16 cellular contexts compared by ENCODE assay signal in genomic region chr7:127887096-127887495, GRCh38.
DNase-seq lines count a peak whose midpoint lies in the region; ATAC-seq and TF ChIP-seq lines count a peak whose summit lies in the region.
"Had no signal": no experiment of that assay in that cellular context is flagged by ENCODE, and none has a peak within 500 bp of the region (broad histone marks: within the 10 kb centered on the region; RNA-seq: fewer than 3 reads in every experiment).

No MANE protein-coding gene starts in this region.

- no peak for ATAC-seq in effector memory CD8-positive, alpha-beta T cell (replicated peaks)
- no peak for ATAC-seq in HG03520 (IDR thresholded peaks at IDR 0.05; ENCODE audit: unreplicated experiment)
- ATAC-seq: A549, Right ventricle myocardium inferior had no signal

- peaks cover 9 to 12% of the 10 kb centered on the region in 2 donors for H3K4me1 Mint-ChIP-seq in effector memory CD8-positive, alpha-beta T cell (ENCODE audit: low read depth in 2 of 2)
- peaks cover 44% of the 10 kb centered on the region for H3K4me1 Mint-ChIP-seq in neural progenitor cell

- peaks cover 84% of the 10 kb centered on the region for H3K79me2 ChIP-seq in GM23248 (ENCODE audit: insufficient read depth)
- H3K79me2 ChIP-seq in neural progenitor cell (ENCODE audit: low read depth) = no peaks in the 10 kb centered on the region

- WGBS in GM23248 (ENCODE audit: low coverage in 1 of 2, low lambda C conversion rate in 2 of 2, missing lambda C conversion rate in 2 of 2), 2 experiments = 99% methylated on average over 6 of the region's 6 CpGs
- 94% methylated on average over 6 of the region's 6 CpGs for WGBS in suprapubic skin

- H3K36me3 ChIP-seq in GM23248 (ENCODE audit: low read depth) = peaks cover 24% of the 10 kb centered on the region
- H3K36me3 ChIP-seq in neural progenitor cell = no peaks in the 10 kb centered on the region
- H3K36me3 ChIP-seq in suprapubic skin = peaks cover 21% of the 10 kb centered on the region

- no peak for TF ChIP-seq POLR2A in suprapubic skin (IDR thresholded peaks at IDR 0.05)

- TF ChIP-seq EP300 in suprapubic skin (IDR thresholded peaks at IDR 0.05) = no peak

- H3K27ac ChIP-seq in GM23248 = 0 out of 2 replicates have a peak overlapping the region, but pooled peaks have one; percentile 72
- H3K27ac ChIP-seq in neural progenitor cell = peak overlapping the region; percentile 15
- no peak overlapping the region for H3K27ac ChIP-seq in suprapubic skin
- H3K27ac ChIP-seq: A549; BLaER1 treated with 17β-estradiol and CSF1 and Interleukin-3, amounts not matched to agents 10 nM and 100 nM; Peyer's patch had no signal

- H3K4me2 ChIP-seq in GM23248 (ENCODE audit: unreplicated experiment) (no peak overlapping the region), neural progenitor cell (peak overlapping the region; percentile 13)
- H3K4me2 ChIP-seq: A549; BLaER1 treated with 17β-estradiol and CSF1 and Interleukin-3, amounts not matched to agents 10 nM and 100 nM had no signal

- H3K9me3 ChIP-seq in GM23248 (ENCODE audit: low read depth) (no peaks in the 10 kb centered on the region), neural progenitor cell (ENCODE audit: low read depth) (no peaks in the 10 kb centered on the region), suprapubic skin (no peaks in the 10 kb centered on the region)
- H3K9me3 ChIP-seq: A549, Peyer's patch had no signal

- H3K27me3 ChIP-seq in GM23248 (replicated peaks; ENCODE audit: insufficient read depth) = no peaks in the 10 kb centered on the region
- no peaks in the 10 kb centered on the region for H3K27me3 ChIP-seq in neural progenitor cell
- H3K27me3 ChIP-seq in suprapubic skin = no peaks in the 10 kb centered on the region
- H3K27me3 ChIP-seq: BLaER1 treated with 17β-estradiol and CSF1 and Interleukin-3, amounts not matched to agents 10 nM and 100 nM; Peyer's patch had no signal

- H3K4me3 Mint-ChIP-seq in effector memory CD8-positive, alpha-beta T cell = no peak overlapping the region
- no peak overlapping the region for H3K4me3 Mint-ChIP-seq in neural progenitor cell
- H3K4me3 Mint-ChIP-seq: CD8-positive, alpha-beta memory T cell had no signal

- peaks cover 29% of the 10 kb centered on the region for H3K4me1 ChIP-seq in GM23248 (ENCODE audit: insufficient read depth)
- peaks cover 36% of the 10 kb centered on the region for H3K4me1 ChIP-seq in neural progenitor cell
- H3K4me1 ChIP-seq in suprapubic skin = peaks cover 10% of the 10 kb centered on the region
- H3K4me1 ChIP-seq: Peyer's patch had no signal

- no peaks in the 10 kb centered on the region for H3K9me3 Mint-ChIP-seq in effector memory CD8-positive, alpha-beta T cell
- H3K9me3 Mint-ChIP-seq in neural progenitor cell = no peaks in the 10 kb centered on the region
- H3K9me3 Mint-ChIP-seq: CD8-positive, alpha-beta memory T cell had no signal

- DNase-seq in GM23248 (no peak), NCI-H69 (lab: John Stamatoyannopoulos, UW) (peak; percentile 50), neural progenitor cell (ENCODE audit: low spot score) (peak; percentile 16), suprapubic skin (ENCODE audit: low spot score in 2 of 2) (no peak), hepatic stellate cell (ENCODE audit: low spot score) (no peak)
- no peak for DNase-seq in effector memory CD8-positive, alpha-beta T cell
- DNase-seq: CD8-positive, alpha-beta memory T cell; GF-D8; NCI-H1105 treated with DMSO at 0.1 percent for 48 hours; NCI-H2107; NCI-H2227 treated with DMSO at 0.1 percent for 48 hours; Peyer's patch had no signal

- H3K9me2 ChIP-seq in GM23248 (ENCODE audit: insufficient read depth) = no peaks in the 10 kb centered on the region

- peak overlapping the region; percentile 35 to 53 for H3K27ac Mint-ChIP-seq in effector memory CD8-positive, alpha-beta T cell
- H3K27ac Mint-ChIP-seq in neural progenitor cell = no peak overlapping the region

- H2AFZ ChIP-seq in GM23248 = no peak overlapping the region
- no peak overlapping the region for H2AFZ ChIP-seq in neural progenitor cell (replicated peaks)

- in situ Hi-C loops in GM23248 (cut with MboI) = no loop called here

- H3K36me3 Mint-ChIP-seq in effector memory CD8-positive, alpha-beta T cell (ENCODE audit: insufficient read depth) = peaks cover 29% of the 10 kb centered on the region
- peaks cover 15% of the 10 kb centered on the region for H3K36me3 Mint-ChIP-seq in neural progenitor cell

- H4K20me1 ChIP-seq in GM23248 (ENCODE audit: insufficient read depth) = no peaks in the 10 kb centered on the region
- no peaks in the 10 kb centered on the region for H4K20me1 ChIP-seq in neural progenitor cell (ENCODE audit: low read depth)

- H3K4me3 ChIP-seq in GM23248 = no peak overlapping the region
- H3K4me3 ChIP-seq in neural progenitor cell = no peak overlapping the region
- H3K4me3 ChIP-seq in suprapubic skin = no peak overlapping the region
- H3K4me3 ChIP-seq: A549; BLaER1 treated with 17β-estradiol and CSF1 and Interleukin-3, amounts not matched to agents 10 nM and 100 nM; Peyer's patch had no signal

- no peak for TF ChIP-seq CTCF in neural progenitor cell (IDR thresholded peaks at IDR 0.05)
- TF ChIP-seq CTCF in suprapubic skin (IDR thresholded peaks at IDR 0.05) = no peak

- H3F3A ChIP-seq in GM23248 (ENCODE audit: insufficient read depth) (peaks cover 26% of the 10 kb centered on the region), neural progenitor cell (ENCODE audit: low read depth) (peaks cover 9% of the 10 kb centered on the region)

- no peaks in the 10 kb centered on the region for H3K27me3 Mint-ChIP-seq in effector memory CD8-positive, alpha-beta T cell
- H3K27me3 Mint-ChIP-seq in neural progenitor cell (ENCODE audit: insufficient read depth, low read depth) = peaks cover 2% of the 10 kb centered on the region
- H3K27me3 Mint-ChIP-seq: CD8-positive, alpha-beta memory T cell had no signal

- H3K9ac ChIP-seq in GM23248 (no peak overlapping the region), neural progenitor cell (no peak overlapping the region)
- H3K9ac ChIP-seq: BLaER1 treated with 17β-estradiol and CSF1 and Interleukin-3, amounts not matched to agents 10 nM and 100 nM had no signal

Comparison
In these comparisons a context has a peak if more than half of its experiments do, and no peak if none do; other contexts are left out.
1. DNase-seq: peak in NCI-H69 (single experiment) and neural progenitor cell (single experiment); none in GM23248 (single experiment), effector memory CD8-positive, alpha-beta T cell (0 of 3), suprapubic skin (0 of 2) and hepatic stellate cell (single experiment).